ENCODE assay signal across 19 cellular contexts in the genomic region with DNA sequence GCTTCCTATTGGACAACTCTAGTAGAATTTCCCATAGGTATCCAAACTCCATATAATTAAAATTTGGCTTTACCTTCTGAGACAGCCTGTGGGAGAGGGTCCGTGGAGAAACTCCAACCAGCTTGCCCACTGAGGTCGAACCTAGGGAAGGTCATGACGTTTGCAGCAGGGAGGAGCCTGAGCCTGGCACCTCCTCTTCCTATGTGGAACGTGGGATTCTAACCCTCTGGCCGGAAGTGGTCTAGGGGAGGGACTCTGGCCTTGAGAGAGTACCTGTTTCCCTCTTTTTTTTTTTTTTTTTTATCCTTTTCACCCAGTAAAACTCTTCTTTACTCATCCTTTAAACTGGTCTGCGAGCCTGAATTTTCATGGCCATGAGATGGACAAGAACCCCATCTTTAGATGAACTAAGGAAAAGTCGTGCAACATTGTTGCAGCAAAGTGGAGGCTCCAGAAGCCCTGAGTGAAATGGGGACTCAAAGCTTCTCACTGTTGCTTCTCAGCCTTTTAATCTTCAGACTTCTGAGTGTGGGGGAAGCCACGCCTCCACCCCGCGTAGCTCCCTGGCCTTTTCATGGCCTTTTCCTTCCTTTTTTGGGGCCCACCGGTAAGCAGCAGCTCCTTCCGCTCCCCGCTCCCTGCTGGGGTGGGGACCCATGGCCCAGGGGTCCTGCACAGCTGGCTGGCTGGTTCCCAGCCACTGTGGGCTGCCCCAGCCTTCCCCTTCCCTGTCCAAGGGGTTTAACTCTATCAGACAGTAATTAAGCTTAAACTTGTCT.
A peak's percentile ranks its signal among the peaks of the same experiment; 100 is the strongest.
DNase-seq lines count a peak whose midpoint lies in the region; ATAC-seq and TF ChIP-seq lines count a peak whose summit lies in the region.
"Had no signal": no experiment of that assay in that cellular context is flagged by ENCODE, and none has a peak within 500 bp of the region (broad histone marks: within the 10 kb centered on the region; RNA-seq: fewer than 3 reads in every experiment).

No MANE protein-coding gene starts in this region.

- H3K9ac ChIP-seq in trophoblast cell (ENCODE audit: low read length): no peak overlapping the region
- H3K9ac ChIP-seq: KMS-11 had no signal

- peak; percentile 66 for ATAC-seq in GM23338
- peak; percentile 67 for ATAC-seq in WTC11
- no peak for ATAC-seq in GM18519 (IDR thresholded peaks at IDR 0.05; ENCODE audit: low FRiP score, unreplicated experiment)

- no peaks in the 10 kb centered on the region for H4K20me1 ChIP-seq in GM23338 (replicated peaks; ENCODE audit: insufficient read depth)

- H2AFZ ChIP-seq in GM23338 (peak overlapping the region; percentile 92), trophoblast cell (ENCODE audit: insufficient read depth, low read length, poor library complexity) (peak overlapping the region; percentile 9)

- H3K27me3 ChIP-seq in GM23338 (ENCODE audit: insufficient read depth): no peaks in the 10 kb centered on the region
- no peaks in the 10 kb centered on the region for H3K27me3 ChIP-seq in trophoblast cell (ENCODE audit: insufficient read depth, low read length)
- H3K27me3 ChIP-seq: SJSA1 had no signal

- no peak overlapping the region for H3K4ac ChIP-seq in trophoblast cell (ENCODE audit: low read depth, low read length)

- peak overlapping the region; percentile 57 for H4K12ac ChIP-seq in trophoblast cell (ENCODE audit: low read depth, low read length)

- H3K27ac ChIP-seq in GM23338 (ENCODE audit: low read depth) (no peak overlapping the region), trophoblast cell (ENCODE audit: low read depth, low read length) (no peak overlapping the region)
- H3K27ac ChIP-seq: KMS-11, SJSA1 had no signal

- no peak overlapping the region for H3K4me3 Mint-ChIP-seq in GM23338
- no peak overlapping the region for H3K4me3 Mint-ChIP-seq in WTC11
- H3K4me3 Mint-ChIP-seq: CD4-positive, CD25-positive, alpha-beta regulatory T cell had no signal

- no peak overlapping the region for H2AK5ac ChIP-seq in trophoblast cell (ENCODE audit: low read length)

- H4K91ac ChIP-seq in trophoblast cell (ENCODE audit: low read depth, low read length): no peak overlapping the region

- no peak overlapping the region for H3K4me3 ChIP-seq in GM23338
- peak overlapping the region; percentile 12 for H3K4me3 ChIP-seq in trophoblast cell (ENCODE audit: low read depth, low read length)
- H3K4me3 ChIP-seq: SJSA1 had no signal

- H3K9me3 Mint-ChIP-seq in GM23338: peaks cover 16% of the 10 kb centered on the region; the same call in 2 of the 3 replicates
- H3K9me3 Mint-ChIP-seq in WTC11: peaks cover 51% of the 10 kb centered on the region

- H3K9me2 ChIP-seq in GM23338 (ENCODE audit: insufficient read depth): no peaks in the 10 kb centered on the region; the same call in 1 of the 2 replicates

- H3K36me3 Mint-ChIP-seq in GM23338 (ENCODE audit: low read depth): peaks cover 12% of the 10 kb centered on the region; the same call in 2 of the 3 replicates
- peaks cover 37% of the 10 kb centered on the region for H3K36me3 Mint-ChIP-seq in WTC11
- H3K36me3 Mint-ChIP-seq: CD4-positive, CD25-positive, alpha-beta regulatory T cell had no signal

- H3K27ac Mint-ChIP-seq in GM23338: no peak overlapping the region
- no peak overlapping the region for H3K27ac Mint-ChIP-seq in WTC11
- H3K27ac Mint-ChIP-seq: CD4-positive, CD25-positive, alpha-beta regulatory T cell had no signal

- H3K9me3 ChIP-seq in trophoblast cell (ENCODE audit: insufficient read depth, low read depth, low read length): no peaks in the 10 kb centered on the region
- H3K9me3 ChIP-seq: SJSA1 had no signal

- no peak overlapping the region for H2BK5ac ChIP-seq in trophoblast cell (ENCODE audit: low read depth, low read length, poor library complexity)

- DNase-seq in GM23338 (ENCODE audit: low spot score) (peak; percentile 16), MV-4-11 (lab: John Stamatoyannopoulos, UW) (peak; percentile 71), WTC11 (ENCODE audit: low spot score) (no peak), trophoblast cell (no peak), glomerular visceral epithelial cell (ENCODE audit: extremely low spot score) (no peak), NCI-H1417 (lab: John Stamatoyannopoulos, UW) (no peak)
- DNase-seq: ACHN; AML-193; Calu3; CD4-positive, CD25-positive, alpha-beta regulatory T cell; DMS53; NCI-H1048; NCI-H2081 treated with DMSO at 0.1 percent for 48 hours; NCI-H226; NCI-H524 treated with DMSO at 0.1 percent for 48 hours; RPMI8226 had no signal

- H3K36me3 ChIP-seq in GM23338 (ENCODE audit: insufficient read depth) (no peaks in the 10 kb centered on the region), trophoblast cell (ENCODE audit: control insufficient read depth in 1 of 2, insufficient read depth in 2 of 2, low read length in 2 of 2) (no peaks in the 10 kb centered on the region)
- H3K36me3 ChIP-seq: SJSA1 had no signal

- no peak overlapping the region for H2BK12ac ChIP-seq in trophoblast cell (ENCODE audit: low read length)

- H3K27me3 Mint-ChIP-seq in GM23338 (ENCODE audit: insufficient read depth, low read depth, poor library complexity) (no peaks in the 10 kb centered on the region), WTC11 (ENCODE audit: low read depth) (peaks cover 36% of the 10 kb centered on the region)
- H3K27me3 Mint-ChIP-seq: CD4-positive, CD25-positive, alpha-beta regulatory T cell had no signal

- H3K4me1 ChIP-seq in GM23338 (ENCODE audit: insufficient read depth) (peaks cover 6% of the 10 kb centered on the region; the same call in 1 of the 2 replicates), trophoblast cell (ENCODE audit: control insufficient read depth in 1 of 2, insufficient read depth in 2 of 2, low read length in 2 of 2) (no peaks in the 10 kb centered on the region)
- H3K4me1 ChIP-seq: SJSA1 had no signal

- peaks cover 2% of the 10 kb centered on the region for H3K79me1 ChIP-seq in trophoblast cell (ENCODE audit: low read length)

- H3K4me2 ChIP-seq in GM23338: 0 out of 2 replicates have a peak overlapping the region, but pooled peaks have one; percentile 62
- no peak overlapping the region for H3K4me2 ChIP-seq in trophoblast cell (ENCODE audit: low read length)
- H3K4me2 ChIP-seq: KMS-11 had no signal

- TF ChIP-seq CTCF in GM23338 (conservative IDR thresholded peaks at IDR 0.05; ENCODE audit: low read depth in 2 of 2) (no peak), WTC11 (IDR thresholded peaks at IDR 0.05) (no peak)

- no peak overlapping the region for H3K23ac ChIP-seq in trophoblast cell (ENCODE audit: low read length)

- WGBS in trophoblast cell (ENCODE audit: extremely low coverage, insufficient coverage, insufficient read length): no CpG with 5 or more reads among the region's 13 CpGs

- H3F3A ChIP-seq in GM23338 (replicated peaks; ENCODE audit: low read depth): no peaks in the 10 kb centered on the region

- no peak overlapping the region for H3K14ac ChIP-seq in trophoblast cell (ENCODE audit: low read length)

- CTCF ChIA-PET in WTC11 (lab: Charles Lee): no interaction called here

- H3K79me2 ChIP-seq in GM23338 (replicated peaks; ENCODE audit: insufficient read depth) (no peaks in the 10 kb centered on the region), trophoblast cell (ENCODE audit: control insufficient read depth, insufficient read depth, low read length, poor library complexity) (no peaks in the 10 kb centered on the region)

- peak overlapping the region; percentile 49 for H4K8ac ChIP-seq in trophoblast cell (ENCODE audit: low read depth, low read length)

- peaks cover 6% of the 10 kb centered on the region; the same call in 2 of the 3 replicates for H3K4me1 Mint-ChIP-seq in GM23338
- H3K4me1 Mint-ChIP-seq in WTC11: no peaks in the 10 kb centered on the region
- H3K4me1 Mint-ChIP-seq: CD4-positive, CD25-positive, alpha-beta regulatory T cell had no signal

- POLR2A ChIA-PET in WTC11 (lab: Charles Lee): no interaction called here

- no peak overlapping the region for H2BK120ac ChIP-seq in trophoblast cell (ENCODE audit: insufficient read depth, low read length, poor library complexity)

- no peak overlapping the region for H3K18ac ChIP-seq in trophoblast cell (ENCODE audit: low read length)

TF ChIP-seq in GM23338, 12 proteins besides CTCF, POLR2A, EP300 and RAD21 (continues in another document):
- TF ChIP-seq EZH2phosphoT487 (IDR thresholded peaks at IDR 0.05; ENCODE audit: unreplicated experiment) (no peak), POLR2AphosphoS5 (IDR thresholded peaks at IDR 0.05; ENCODE audit: low read depth) (no peak), CREB1 (CRISPR knock-in tag; IDR thresholded peaks at IDR 0.05; ENCODE audit: low read depth) (no peak), STAT1 (IDR thresholded peaks at IDR 0.05; ENCODE audit: unreplicated experiment) (no peak), JUNB (IDR thresholded peaks at IDR 0.05; ENCODE audit: unreplicated experiment) (no peak), ZNF114 (CRISPR knock-in tag; IDR thresholded peaks at IDR 0.05) (no peak)
- TF ChIP-seq, protein P1, sequence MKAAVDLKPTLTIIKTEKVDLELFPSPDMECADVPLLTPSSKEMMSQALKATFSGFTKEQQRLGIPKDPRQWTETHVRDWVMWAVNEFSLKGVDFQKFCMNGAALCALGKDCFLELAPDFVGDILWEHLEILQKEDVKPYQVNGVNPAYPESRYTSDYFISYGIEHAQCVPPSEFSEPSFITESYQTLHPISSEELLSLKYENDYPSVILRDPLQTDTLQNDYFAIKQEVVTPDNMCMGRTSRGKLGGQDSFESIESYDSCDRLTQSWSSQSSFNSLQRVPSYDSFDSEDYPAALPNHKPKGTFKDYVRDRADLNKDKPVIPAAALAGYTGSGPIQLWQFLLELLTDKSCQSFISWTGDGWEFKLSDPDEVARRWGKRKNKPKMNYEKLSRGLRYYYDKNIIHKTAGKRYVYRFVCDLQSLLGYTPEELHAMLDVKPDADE (IDR thresholded peaks at IDR 0.05): no peak

TF ChIP-seq in WTC11, 78 proteins besides CTCF, POLR2A, EP300 and RAD21 (continues in another document):
- no peak for TF ChIP-seq ELF4 (CRISPR knock-in tag; IDR thresholded peaks at IDR 0.05; ENCODE audit: low read depth)
- TF ChIP-seq, protein P2, sequence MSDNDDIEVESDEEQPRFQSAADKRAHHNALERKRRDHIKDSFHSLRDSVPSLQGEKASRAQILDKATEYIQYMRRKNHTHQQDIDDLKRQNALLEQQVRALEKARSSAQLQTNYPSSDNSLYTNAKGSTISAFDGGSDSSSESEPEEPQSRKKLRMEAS (CRISPR knock-in tag; IDR thresholded peaks at IDR 0.05): no peak
- no peak for TF ChIP-seq TP53 (CRISPR knock-in tag; IDR thresholded peaks at IDR 0.05)
- TF ChIP-seq TCF7 (CRISPR knock-in tag; IDR thresholded peaks at IDR 0.05; ENCODE audit: low read depth): no peak
- no peak for TF ChIP-seq SMAD4 (CRISPR knock-in tag; IDR thresholded peaks at IDR 0.05)
- TF ChIP-seq CREM (CRISPR knock-in tag; IDR thresholded peaks at IDR 0.05): no peak
- no peak for TF ChIP-seq RORB (CRISPR knock-in tag; IDR thresholded peaks at IDR 0.05)
- no peak for TF ChIP-seq ZNF317 (CRISPR knock-in tag; IDR thresholded peaks at IDR 0.05; ENCODE audit: borderline replicate concordance, low read depth)
- TF ChIP-seq PRRX2 (CRISPR knock-in tag; IDR thresholded peaks at IDR 0.05): no peak
- no peak for TF ChIP-seq GRHL2 (CRISPR knock-in tag; IDR thresholded peaks at IDR 0.05; ENCODE audit: insufficient replicate concordance, severe bottlenecking)

Comparison
In these comparisons a context has a peak if more than half of its experiments do, and no peak if none do; other contexts are left out.
1. DNase-seq: peak in GM23338 (single experiment) and MV-4-11 (single experiment); none in WTC11 (single experiment), trophoblast cell (0 of 2), glomerular visceral epithelial cell (single experiment) and NCI-H1417 (0 of 3).